In genomic region chr19:13077233-13077632, GRCh38 we compare ENCODE assay signal across 15 cellular contexts. TPM values are rescaled to one million over a fixed set of nuclear protein-coding genes. Genes with fewer than 3 reads are reported as not detected.
DNase-seq lines count a peak whose midpoint lies in the region; ATAC-seq, FAIRE-seq and TF ChIP-seq lines count a peak whose summit lies in the region.
"Had no signal": no experiment of that assay in that cellular context is flagged by ENCODE, and none has a peak within 500 bp of the region (broad histone marks: within the 10 kb centered on the region; RNA-seq: fewer than 3 reads in every experiment).

No MANE protein-coding gene starts in this region.

- TF ChIP-seq EP300 in SK-N-SH (IDR thresholded peaks at IDR 0.05; ENCODE audit: borderline replicate concordance in 1 of 2, low read depth in 1 of 2, low read length in 1 of 2): peak in 1 of 2 experiments; percentile 52; a peak in 1 of 4 replicates
- TF ChIP-seq EP300 in gastroesophageal sphincter (IDR thresholded peaks at IDR 0.05): no peak

- no peak for TF ChIP-seq RAD21 in SK-N-SH (IDR thresholded peaks at IDR 0.05; ENCODE audit: low read length)

- H3K27me3 ChIP-seq in SK-N-SH (ENCODE audit: insufficient read depth) (no peaks in the 10 kb centered on the region), gastroesophageal sphincter (no peaks in the 10 kb centered on the region)
- H3K27me3 ChIP-seq: esophagus squamous epithelium, MG63 had no signal

- H3K4me1 ChIP-seq in SK-N-SH (ENCODE audit: control insufficient read depth in 1 of 2, insufficient read depth in 2 of 2, low read depth in 1 of 2, low read length in 1 of 2) (peaks cover 10 to 55% of the 10 kb centered on the region in 2 experiments; a peak in 3 of 4 replicates), gastroesophageal sphincter (peaks cover 6 to 92% (median 53%) of the 10 kb centered on the region in 3 donors)

- H3K4me3 ChIP-seq in SK-N-SH (ENCODE audit: low read depth in 2 of 2, low read length in 1 of 2) (no peak overlapping the region), gastroesophageal sphincter (no peak overlapping the region)
- H3K4me3 ChIP-seq: esophagus squamous epithelium, MG63 had no signal

- peak overlapping the region in 1 of 2 experiments; percentile 91; a peak in 2 of 4 replicates for H3K27ac ChIP-seq in SK-N-SH (ENCODE audit: low read depth in 2 of 2, low read length in 1 of 2)
- peak overlapping the region in 3 of 4 donors; percentile 83 to 86 (median 84) for H3K27ac ChIP-seq in gastroesophageal sphincter

- no peaks in the 10 kb centered on the region for H3K79me2 ChIP-seq in SK-N-SH (ENCODE audit: insufficient read depth)

- WGBS in SK-N-SH (ENCODE audit: low lambda C conversion rate): 89% methylated on average over 11 of the region's 11 CpGs
- WGBS in gastroesophageal sphincter (ENCODE audit: low coverage in 1 of 2), 2 donors: 54% methylated on average over 9 of the region's 11 CpGs; no CpG with 5 or more reads in 1 of the 2 donors

- CTCF ChIA-PET in SK-N-SH (lab: Yijun Ruan, JAX): interaction anchor here (0.7 to 35.2 kb wide), 9 partner anchors 9 to 114 kb away, joined by 3 to 506 read pairs (median 24); no protein-coding TSS in a partner anchor

- TF ChIP-seq POLR2A in gastroesophageal sphincter (IDR thresholded peaks at IDR 0.05) (no peak), H54 (IDR thresholded peaks at IDR 0.05; ENCODE audit: low read depth, low read length) (no peak)

- H2AFZ ChIP-seq in SK-N-SH (ENCODE audit: low read depth): no peak overlapping the region

- H3K4me2 ChIP-seq in SK-N-SH: no peak overlapping the region

- no peaks in the 10 kb centered on the region for H4K20me1 ChIP-seq in SK-N-SH (ENCODE audit: insufficient read depth)

- DNase-seq in DMS79 treated with DMSO at 0.1 percent for 48 hours (lab: John Stamatoyannopoulos, UW): peak; percentile 44
- DNase-seq in SK-N-SH: peak; percentile 86
- DNase-seq in retina: peak; percentile 51
- no peak for DNase-seq in H54 (ENCODE audit: insufficient read length, low spot score)
- DNase-seq in NCI-H2107 (lab: John Stamatoyannopoulos, UW): no peak
- DNase-seq in mucosa of gallbladder (ENCODE audit: low spot score): no peak
- no peak for DNase-seq in mesenteric fat pad (ENCODE audit: low spot score)
- DNase-seq: activated naive CD4-positive, alpha-beta T cell treated with anti-CD3 and anti-CD28 coated beads, Interleukin-2, amount 10 ng/mL, durations not matched to agents 7 days and 5 days; AML-193; esophagus squamous epithelium; MG63; NCI-H526; stimulated activated CD4-positive, alpha-beta T cell treated with anti-CD3 and anti-CD28 coated beads, Interleukin-2, amount 100 ng/mL, for 24 hours had no signal

- no peak for ATAC-seq in gastroesophageal sphincter
- ATAC-seq: HCT116 had no signal

- no peaks in the 10 kb centered on the region for H3K9me2 ChIP-seq in SK-N-SH

- H3K36me3 ChIP-seq in SK-N-SH (replicated peaks in 1 of 2; ENCODE audit: control insufficient read depth in 1 of 2, insufficient read depth in 2 of 2, low read length in 1 of 2): peaks cover 13 to 31% of the 10 kb centered on the region in 2 experiments
- peaks cover 0 to 77% of the 10 kb centered on the region in 2 donors for H3K36me3 ChIP-seq in gastroesophageal sphincter

- POLR2A ChIA-PET in SK-N-SH (lab: Yijun Ruan, JAX): interaction anchor here (1.0 to 2.4 kb wide), 4 partner anchors 14 to 139 kb away, joined by 3 to 9 read pairs (median 4); partner anchors contain the start of genes CALR and DAND5

- no peaks in the 10 kb centered on the region for H3K9me3 ChIP-seq in SK-N-SH
- no peaks in the 10 kb centered on the region for H3K9me3 ChIP-seq in gastroesophageal sphincter
- H3K9me3 ChIP-seq: esophagus squamous epithelium, MG63 had no signal

- no peak for FAIRE-seq in H54 (lab: Jason Lieb, UNC)

- no peaks in the 10 kb centered on the region for H3F3A ChIP-seq in SK-N-SH (replicated peaks; ENCODE audit: insufficient read depth)

- no peak overlapping the region for H3K9ac ChIP-seq in SK-N-SH

- no peak for TF ChIP-seq CTCF in SK-N-SH (IDR thresholded peaks at IDR 0.05)
- no peak for TF ChIP-seq CTCF in gastroesophageal sphincter (IDR thresholded peaks at IDR 0.05)

TF ChIP-seq in SK-N-SH, 30 proteins besides CTCF, POLR2A, EP300 and RAD21:
- TF ChIP-seq CHD2 (IDR thresholded peaks at IDR 0.05; ENCODE audit: low read length, partially characterized antibody): peak; percentile 56
- TF ChIP-seq JUND (IDR thresholded peaks at IDR 0.05): no peak
- TF ChIP-seq NFIC (IDR thresholded peaks at IDR 0.05; ENCODE audit: borderline replicate concordance): no peak
- TF ChIP-seq RCOR1 (IDR thresholded peaks at IDR 0.05; ENCODE audit: low read length): peak; percentile 82
- TF ChIP-seq GATA2 (CRISPR knock-in tag; IDR thresholded peaks at IDR 0.05): peak; percentile 86
- no peak for TF ChIP-seq GABPA (IDR thresholded peaks at IDR 0.05; ENCODE audit: low read depth)
- TF ChIP-seq POLR2AphosphoS5 (IDR thresholded peaks at IDR 0.05; ENCODE audit: low read depth, low read length): no peak

RNA-seq across cellular contexts. Expression of gene LYL1, which starts 25.4 kb away (rescaled TPM):
- polyA plus RNA-seq in SK-N-SH (2012; rRNA removed): 1.1 and 2.2 TPM in 2 replicates
- polyA plus RNA-seq in SK-N-SH (2012; cell fraction: cytosol; rRNA removed): 0.80 and 1.8 TPM in 2 replicates
- 3.7 and 4.9 TPM in 2 replicates for polyA plus RNA-seq in SK-N-SH (2012; cell fraction: nucleus; rRNA removed)
- total RNA-seq in gastroesophageal sphincter: 10 to 100 TPM in 2 of 4 donors, 1 to 10 TPM in 2; 9.9 to 11.8 (median 10.8) TPM
- total RNA-seq in mucosa of gallbladder: 11.7 TPM
- total RNA-seq in mesenteric fat pad: 11.5 TPM

RNA-seq across cellular contexts. Expression of gene TRMT1, which starts 39.3 kb away (rescaled TPM):
- polyA plus RNA-seq in SK-N-SH (2012; rRNA removed): 60.9 and 64.9 TPM in 2 replicates
- 15.7 and 22.8 TPM in 2 replicates for polyA plus RNA-seq in SK-N-SH (2012; cell fraction: cytosol; rRNA removed)
- 485 and 635 TPM in 2 replicates for polyA plus RNA-seq in SK-N-SH (2012; cell fraction: nucleus; rRNA removed)
- total RNA-seq in gastroesophageal sphincter (10 to 100 TPM; 25.7 to 30.0 (median 28.7) TPM), mucosa of gallbladder (35.0 TPM), mesenteric fat pad (33.2 TPM)

RNA-seq across cellular contexts. Expression of gene NACC1, which starts 40.8 kb away (rescaled TPM):
- 72.8 and 127 TPM in 2 replicates for polyA plus RNA-seq in SK-N-SH (2012; rRNA removed)
- polyA plus RNA-seq in SK-N-SH (2012; cell fraction: cytosol; rRNA removed): 36.3 and 58.8 TPM in 2 replicates
- polyA plus RNA-seq in SK-N-SH (2012; cell fraction: nucleus; rRNA removed): 107 and 113 TPM in 2 replicates
- 10 to 100 TPM; 23.8 to 55.2 (median 26.2) TPM for total RNA-seq in gastroesophageal sphincter
- total RNA-seq in mucosa of gallbladder: 72.0 TPM
- 45.2 TPM for total RNA-seq in mesenteric fat pad

Comparison
In these comparisons a context has a peak if more than half of its experiments do, and no peak if none do; other contexts are left out.
1. DNase-seq: peak in DMS79 treated with DMSO at 0.1 percent for 48 hours (single experiment), SK-N-SH (single experiment) and retina (single experiment); none in H54 (single experiment), NCI-H2107 (single experiment), mucosa of gallbladder (single experiment) and mesenteric fat pad (single experiment).